In the genomic region with DNA sequence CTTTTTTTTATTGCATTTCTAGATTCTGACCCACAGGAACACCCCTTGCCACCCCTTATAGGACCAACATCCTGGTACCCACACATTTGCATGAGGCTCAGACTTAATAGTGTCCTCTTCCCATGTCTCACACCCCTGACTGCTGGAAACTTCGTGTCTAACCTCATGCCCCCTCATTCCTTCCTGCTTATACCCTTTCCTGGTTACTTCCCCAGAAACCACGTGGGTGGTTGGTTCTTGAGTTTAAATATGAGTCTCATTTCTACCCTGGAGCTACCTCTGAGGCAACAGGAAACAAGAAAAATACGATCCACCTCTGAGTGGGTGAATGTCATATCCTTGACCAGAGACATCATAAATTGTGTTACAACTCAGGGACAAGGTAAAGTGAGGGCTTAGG, we compare ENCODE assay signal across 1 cellular context.
TF ChIP-seq lines count a peak whose summit lies in the region.

No MANE protein-coding gene starts in this region.

TF ChIP-seq in IMR-90, 13 proteins besides CTCF, POLR2A, EP300 and RAD21:
- no peak for TF ChIP-seq RFX5 (IDR thresholded peaks at IDR 0.05; ENCODE audit: low read depth, low read length)
- TF ChIP-seq CEBPB (IDR thresholded peaks at IDR 0.05; ENCODE audit: low read depth, low read length): peak; percentile 11; the same call in 1 of the 2 replicates
